In the genomic region with DNA sequence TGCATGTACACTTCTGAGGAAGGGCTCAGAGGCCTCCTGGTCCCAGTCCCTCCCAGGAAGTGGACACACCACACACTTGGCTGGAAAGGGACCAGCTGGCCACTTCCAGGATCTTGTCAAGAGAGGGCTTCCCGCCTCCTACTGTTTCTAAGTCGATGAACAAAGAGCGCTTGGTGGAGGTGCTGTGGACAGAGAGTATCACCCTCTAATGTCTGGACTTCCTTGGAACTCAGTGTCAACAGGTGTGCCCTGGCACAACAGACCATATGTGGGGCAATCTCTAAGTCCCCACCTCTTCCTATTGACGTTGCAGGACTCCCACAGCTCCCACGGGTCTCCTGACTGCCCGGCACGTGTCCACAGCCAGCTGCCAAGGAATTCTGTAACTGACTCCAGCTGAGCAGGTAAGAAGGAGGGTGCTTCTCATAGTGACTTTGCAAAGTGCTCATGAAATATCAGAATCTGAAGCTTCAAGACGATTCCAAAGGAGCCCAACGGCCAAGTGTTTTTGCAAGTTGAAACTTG, we compare ENCODE assay signal across 1 cellular context.
TF ChIP-seq lines count a peak whose summit lies in the region.

No MANE protein-coding gene starts in this region.

TF ChIP-seq in GM12878, 131 proteins besides CTCF, POLR2A, EP300 and RAD21 (continued from another document):
- no peak for TF ChIP-seq RB1 (IDR thresholded peaks at IDR 0.05; ENCODE audit: borderline replicate concordance)
- no peak for TF ChIP-seq CHD1 (IDR thresholded peaks at IDR 0.05; ENCODE audit: low read depth, low read length)
- TF ChIP-seq TAF1 (IDR thresholded peaks at IDR 0.05; ENCODE audit: borderline replicate concordance, low read depth, low read length): no peak
- no peak for TF ChIP-seq SIN3A (IDR thresholded peaks at IDR 0.05; ENCODE audit: low read depth, low read length)
- no peak for TF ChIP-seq ZNF274 (IDR thresholded peaks at IDR 0.05; ENCODE audit: insufficient read depth, insufficient read length)
